In genomic region chr9:110880123-110880522, GRCh38 we compare ENCODE assay signal across 15 cellular contexts.
DNase-seq lines count a peak whose midpoint lies in the region; ATAC-seq, FAIRE-seq and TF ChIP-seq lines count a peak whose summit lies in the region.
"Had no signal": no experiment of that assay in that cellular context is flagged by ENCODE, and none has a peak within 500 bp of the region (broad histone marks: within the 10 kb centered on the region; RNA-seq: fewer than 3 reads in every experiment).

No MANE protein-coding gene starts in this region.

- H3K4me1 Mint-ChIP-seq in osteocyte (ENCODE audit: unreplicated experiment): peaks cover 65% of the 10 kb centered on the region
- no peaks in the 10 kb centered on the region for H3K4me1 Mint-ChIP-seq in activated T-cell treated with anti-CD3 and anti-CD28 coated beads, Interleukin-2, amount 50 U/mL, for 24 hours (ENCODE audit: low read depth)

- peaks cover 13% of the 10 kb centered on the region for H3K9me3 Mint-ChIP-seq in osteocyte (ENCODE audit: unreplicated experiment)
- no peaks in the 10 kb centered on the region for H3K9me3 Mint-ChIP-seq in activated T-cell treated with anti-CD3 and anti-CD28 coated beads, Interleukin-2, amount 50 U/mL, for 24 hours
- H3K9me3 Mint-ChIP-seq: activated T-helper 2 cell treated with anti-CD3 and anti-CD28 coated beads, Interferon-gamma antibody, Interleukin-2, Interleukin-4, amounts not matched to agents 10 μg/mL and 5 μg/mL and 100 μg/mL, durations not matched to agents 14 hours and 24 hours and 36 hours had no signal

- H3K27me3 Mint-ChIP-seq in osteocyte (ENCODE audit: unreplicated experiment): no peaks in the 10 kb centered on the region
- H3K27me3 Mint-ChIP-seq in activated T-cell treated with anti-CD3 and anti-CD28 coated beads, Interleukin-2, amount 50 U/mL, for 24 hours: peaks cover 4% of the 10 kb centered on the region

- peaks cover 32% of the 10 kb centered on the region for H3K36me3 Mint-ChIP-seq in osteocyte (ENCODE audit: unreplicated experiment)
- H3K36me3 Mint-ChIP-seq in activated T-cell treated with anti-CD3 and anti-CD28 coated beads, Interleukin-2, amount 50 U/mL, for 24 hours (ENCODE audit: low read depth): no peaks in the 10 kb centered on the region
- H3K36me3 Mint-ChIP-seq: immature natural killer cell had no signal

- no peak overlapping the region for H3K4me3 ChIP-seq in fibroblast of mammary gland (ENCODE audit: control insufficient read depth, low read depth, low read length)
- H3K4me3 ChIP-seq: cardiac muscle cell, thyroid gland had no signal

- DNase-seq in GM04503 (ENCODE audit: low read depth): peak; percentile 46
- DNase-seq in NCI-H524 (lab: John Stamatoyannopoulos, UW): peak; percentile 88 to 95
- peak; percentile 96 for DNase-seq in fibroblast of mammary gland (ENCODE audit: low read depth)
- DNase-seq in osteocyte (ENCODE audit: extremely low spot score, unreplicated experiment): no peak
- no peak for DNase-seq in activated T-cell treated with anti-CD3 and anti-CD28 coated beads, Interleukin-2, amount 50 U/mL, for 24 hours
- no peak for DNase-seq in D721Med (ENCODE audit: insufficient read length, low spot score)
- DNase-seq: DMS153, erythroblast, immature natural killer cell, NCI-H1436, T-helper 1 cell, thyroid gland had no signal

- no peak for TF ChIP-seq CTCF in fibroblast of mammary gland (conservative IDR thresholded peaks at IDR 0.05; ENCODE audit: control insufficient read depth, insufficient read depth, low read depth, low read length)
- no peak for TF ChIP-seq CTCF in osteocyte (IDR thresholded peaks at IDR 0.05)
- no peak for TF ChIP-seq CTCF in D721Med (IDR thresholded peaks at IDR 0.05; ENCODE audit: insufficient read depth, missing control alignments)

- H3K27ac Mint-ChIP-seq in osteocyte (ENCODE audit: unreplicated experiment): peak overlapping the region; percentile 84
- H3K27ac Mint-ChIP-seq in activated T-cell treated with anti-CD3 and anti-CD28 coated beads, Interleukin-2, amount 50 U/mL, for 24 hours: no peak overlapping the region
- H3K27ac Mint-ChIP-seq: activated T-helper 2 cell treated with anti-CD3 and anti-CD28 coated beads, Interferon-gamma antibody, Interleukin-2, Interleukin-4, amounts not matched to agents 10 μg/mL and 5 μg/mL and 100 μg/mL, durations not matched to agents 14 hours and 24 hours and 36 hours; immature natural killer cell had no signal

- no peak for FAIRE-seq in D721Med (lab: Jason Lieb, UNC)

- no peak overlapping the region for H3K4me3 Mint-ChIP-seq in osteocyte (ENCODE audit: unreplicated experiment)
- no peak overlapping the region for H3K4me3 Mint-ChIP-seq in activated T-cell treated with anti-CD3 and anti-CD28 coated beads, Interleukin-2, amount 50 U/mL, for 24 hours
- H3K4me3 Mint-ChIP-seq: immature natural killer cell had no signal

- ATAC-seq in GM21360 (IDR thresholded peaks at IDR 0.05; ENCODE audit: unreplicated experiment): no peak

Comparison
In these comparisons a context has a peak if more than half of its experiments do, and no peak if none do; other contexts are left out.
1. DNase-seq: peak in GM04503 (single experiment), NCI-H524 (2 of 2) and fibroblast of mammary gland (single experiment); none in osteocyte (single experiment), activated T-cell treated with anti-CD3 and anti-CD28 coated beads, Interleukin-2, amount 50 U/mL, for 24 hours (single experiment) and D721Med (single experiment).